In the genomic region with DNA sequence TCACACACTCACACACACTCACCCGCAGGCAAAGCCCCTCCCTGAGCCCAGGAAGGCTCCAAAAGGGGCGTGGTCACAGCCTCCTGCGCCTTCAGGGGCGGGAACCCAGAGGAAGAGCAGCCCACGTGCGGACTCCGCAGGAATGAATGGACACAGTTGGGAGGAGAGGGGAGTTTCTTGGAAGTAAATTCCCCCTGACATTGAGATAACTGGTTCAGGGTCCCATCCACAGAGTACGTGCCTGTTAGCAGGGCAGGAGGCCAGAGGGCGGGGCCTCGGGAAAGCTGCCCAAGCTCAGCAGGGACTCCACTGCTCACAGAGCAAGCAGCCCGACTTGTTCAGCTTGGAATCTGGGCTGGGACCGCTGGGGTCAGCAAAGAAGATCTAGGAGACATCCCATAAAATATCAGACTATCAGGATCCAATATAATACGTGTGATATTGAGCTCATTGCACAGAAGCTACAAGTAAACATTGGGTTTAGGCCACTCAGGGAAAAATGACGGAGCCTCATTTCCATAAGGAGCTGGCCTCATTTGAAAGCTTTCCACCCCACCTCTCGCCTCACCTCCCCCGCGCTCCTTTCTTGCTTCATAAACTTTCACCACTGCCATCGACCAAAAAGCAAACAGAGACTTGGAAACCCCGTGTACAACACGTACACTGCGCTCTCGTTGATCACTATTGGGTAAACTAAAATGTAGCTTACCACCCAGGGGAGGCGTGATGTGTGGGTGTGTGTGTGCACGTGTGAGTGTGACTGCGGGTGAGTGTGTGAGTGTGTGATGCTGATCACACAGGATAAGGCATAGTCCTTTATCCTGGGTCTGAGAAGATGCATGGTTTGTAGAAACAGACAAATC, we compare ENCODE assay signal across 9 cellular contexts. TPM values are rescaled to one million over a fixed set of nuclear protein-coding genes. Genes with fewer than 3 reads are reported as not detected.
DNase-seq lines count a peak whose midpoint lies in the region; ATAC-seq, FAIRE-seq and TF ChIP-seq lines count a peak whose summit lies in the region.
"Had no signal": no experiment of that assay in that cellular context is flagged by ENCODE, and none has a peak within 500 bp of the region (broad histone marks: within the 10 kb centered on the region; RNA-seq: fewer than 3 reads in every experiment).

No MANE protein-coding gene starts in this region.

- CTCF ChIA-PET in activated CD4-positive, alpha-beta T cell treated with anti-CD3 and anti-CD28 coated beads, Interleukin-2, amount 10 ng/mL, durations not matched to agents 7 days and 5 days (lab: Charles Lee), result no interaction called here
- CTCF ChIA-PET in CD4-positive, alpha-beta T cell (lab: Charles Lee), result no interaction called here

- peaks cover 8 to 20% of the 10 kb centered on the region in 2 donors for H3K4me1 ChIP-seq in kidney (ENCODE audit: control insufficient read depth in 1 of 2, insufficient read depth in 1 of 2, low read depth in 1 of 2, low read length in 2 of 2)

- H3K27me3 ChIP-seq in CD4-positive, alpha-beta T cell (ENCODE audit: control insufficient read depth, insufficient read depth, low read length), result no peaks in the 10 kb centered on the region

- H3K9me3 Mint-ChIP-seq in activated CD4-positive, alpha-beta T cell treated with anti-CD3 and anti-CD28 coated beads, Interleukin-2, amount 10 ng/mL, durations not matched to agents 24 days and 14 days, result no peaks in the 10 kb centered on the region
- no peaks in the 10 kb centered on the region for H3K9me3 Mint-ChIP-seq in activated CD4-positive, alpha-beta T cell treated with anti-CD3 and anti-CD28 coated beads, Interleukin-2, amount 10 ng/mL, durations not matched to agents 7 days and 5 days
- no peaks in the 10 kb centered on the region for H3K9me3 Mint-ChIP-seq in CD4-positive, alpha-beta T cell

- no peaks in the 10 kb centered on the region for H3K4me1 Mint-ChIP-seq in activated CD4-positive, alpha-beta T cell treated with anti-CD3 and anti-CD28 coated beads, Interleukin-2, amount 10 ng/mL, durations not matched to agents 24 days and 14 days
- H3K4me1 Mint-ChIP-seq in activated CD4-positive, alpha-beta T cell treated with anti-CD3 and anti-CD28 coated beads, Interleukin-2, amount 10 ng/mL, durations not matched to agents 7 days and 5 days, result no peaks in the 10 kb centered on the region
- no peaks in the 10 kb centered on the region for H3K4me1 Mint-ChIP-seq in CD4-positive, alpha-beta T cell (ENCODE audit: low read depth)

- H3K4me3 ChIP-seq in astrocyte of the spinal cord (ENCODE audit: low read depth, low read length) (no peak overlapping the region), kidney (ENCODE audit: low read length in 2 of 2) (no peak overlapping the region)

- no peak for FAIRE-seq in kidney (lab: Jason Lieb, UNC)

- DNase-seq in activated CD4-positive, alpha-beta T cell treated with anti-CD3 and anti-CD28 coated beads, Interleukin-2, amount 10 ng/mL, durations not matched to agents 24 days and 14 days, result peak; percentile 54
- no peak for DNase-seq in activated CD4-positive, alpha-beta T cell treated with anti-CD3 and anti-CD28 coated beads, Interleukin-2, amount 10 ng/mL, durations not matched to agents 7 days and 5 days
- DNase-seq in astrocyte of the spinal cord (ENCODE audit: low read depth, low spot score) (peak; percentile 68), kidney (peak; percentile 87)
- no peak for DNase-seq in stimulated activated naive CD4-positive, alpha-beta T cell (lab: John Stamatoyannopoulos, UW)
- DNase-seq in CD4-positive, alpha-beta T cell, result no peak
- DNase-seq: GF-D8 had no signal

- no peak overlapping the region for H3K9ac ChIP-seq in kidney (ENCODE audit: low read length in 2 of 2)

- H3K27ac Mint-ChIP-seq in activated CD4-positive, alpha-beta T cell treated with anti-CD3 and anti-CD28 coated beads, Interleukin-2, amount 10 ng/mL, durations not matched to agents 24 days and 14 days, result no peak overlapping the region
- no peak overlapping the region for H3K27ac Mint-ChIP-seq in activated CD4-positive, alpha-beta T cell treated with anti-CD3 and anti-CD28 coated beads, Interleukin-2, amount 10 ng/mL, durations not matched to agents 7 days and 5 days
- no peak overlapping the region for H3K27ac Mint-ChIP-seq in CD4-positive, alpha-beta T cell

- in situ Hi-C loops in astrocyte of the spinal cord (cut with HindIII; ENCODE audit: low sequenced_read_pairs), result no loop called here

- H3K9me3 ChIP-seq in kidney (ENCODE audit: control insufficient read depth in 1 of 2, low read length in 2 of 2), result no peaks in the 10 kb centered on the region
- H3K9me3 ChIP-seq in CD4-positive, alpha-beta T cell (ENCODE audit: control insufficient read depth, low read length), result no peaks in the 10 kb centered on the region

- intact Hi-C loops in activated CD4-positive, alpha-beta T cell treated with anti-CD3 and anti-CD28 coated beads, Interleukin-2, amount 10 ng/mL, durations not matched to agents 24 days and 14 days (cut with micrococcal nuclease), result no loop called here
- intact Hi-C loops in kidney (cut with DNase I), result no loop called here
- intact Hi-C loops in CD4-positive, alpha-beta T cell (cut with DNase I, micrococcal nuclease), result no loop called here

- TF ChIP-seq CTCF in astrocyte of the spinal cord (IDR thresholded peaks at IDR 0.05; ENCODE audit: low read depth, low read length), result no peak
- no peak for TF ChIP-seq CTCF in kidney (IDR thresholded peaks at IDR 0.05; ENCODE audit: borderline replicate concordance, extremely low read depth, insufficient read depth)
- TF ChIP-seq CTCF in CD4-positive, alpha-beta T cell (IDR thresholded peaks at IDR 0.05), result no peak

- H3K36me3 ChIP-seq in kidney (ENCODE audit: control insufficient read depth in 1 of 2, insufficient read depth in 2 of 2, low read length in 2 of 2), result no peaks in the 10 kb centered on the region

- H3K27me3 Mint-ChIP-seq in activated CD4-positive, alpha-beta T cell treated with anti-CD3 and anti-CD28 coated beads, Interleukin-2, amount 10 ng/mL, durations not matched to agents 24 days and 14 days, result no peaks in the 10 kb centered on the region
- H3K27me3 Mint-ChIP-seq in activated CD4-positive, alpha-beta T cell treated with anti-CD3 and anti-CD28 coated beads, Interleukin-2, amount 10 ng/mL, durations not matched to agents 7 days and 5 days, result no peaks in the 10 kb centered on the region
- H3K27me3 Mint-ChIP-seq in CD4-positive, alpha-beta T cell, result no peaks in the 10 kb centered on the region

- no peak for ATAC-seq in HG03469 (IDR thresholded peaks at IDR 0.05; ENCODE audit: unreplicated experiment)
- no peak for ATAC-seq in GM21576 (IDR thresholded peaks at IDR 0.05; ENCODE audit: unreplicated experiment)
- ATAC-seq in CD4-positive, alpha-beta T cell (ENCODE audit: poor library complexity), result no peak

- no peak overlapping the region for H3K4me3 Mint-ChIP-seq in activated CD4-positive, alpha-beta T cell treated with anti-CD3 and anti-CD28 coated beads, Interleukin-2, amount 10 ng/mL, durations not matched to agents 24 days and 14 days
- no peak overlapping the region for H3K4me3 Mint-ChIP-seq in activated CD4-positive, alpha-beta T cell treated with anti-CD3 and anti-CD28 coated beads, Interleukin-2, amount 10 ng/mL, durations not matched to agents 7 days and 5 days
- H3K4me3 Mint-ChIP-seq in CD4-positive, alpha-beta T cell, result no peak overlapping the region

- no peaks in the 10 kb centered on the region for H3K36me3 Mint-ChIP-seq in activated CD4-positive, alpha-beta T cell treated with anti-CD3 and anti-CD28 coated beads, Interleukin-2, amount 10 ng/mL, durations not matched to agents 24 days and 14 days (ENCODE audit: low read depth)
- H3K36me3 Mint-ChIP-seq in activated CD4-positive, alpha-beta T cell treated with anti-CD3 and anti-CD28 coated beads, Interleukin-2, amount 10 ng/mL, durations not matched to agents 7 days and 5 days (ENCODE audit: low read depth), result no peaks in the 10 kb centered on the region
- H3K36me3 Mint-ChIP-seq in CD4-positive, alpha-beta T cell (ENCODE audit: low read depth), result peaks cover 19% of the 10 kb centered on the region

- POLR2A ChIA-PET in activated CD4-positive, alpha-beta T cell treated with anti-CD3 and anti-CD28 coated beads, Interleukin-2, amount 10 ng/mL, durations not matched to agents 7 days and 5 days (lab: Charles Lee), result no interaction called here
- POLR2A ChIA-PET in CD4-positive, alpha-beta T cell (lab: Charles Lee), result no interaction called here

- no peak overlapping the region for H3K27ac ChIP-seq in kidney (ENCODE audit: low read depth in 2 of 2, low read length in 2 of 2)
- no peak overlapping the region for H3K27ac ChIP-seq in CD4-positive, alpha-beta T cell (ENCODE audit: low read depth, low read length)

RNA-seq across cellular contexts. Expression of a gene that starts 36.0 kb away (rescaled TPM):
- total RNA-seq in activated CD4-positive, alpha-beta T cell treated with anti-CD3 and anti-CD28 coated beads, Interleukin-2, amount 10 ng/mL, durations not matched to agents 24 days and 14 days, result 56.2 and 62.7 TPM in 2 replicates
- 10 to 100 TPM; 43.5 to 54.8 TPM for total RNA-seq in activated CD4-positive, alpha-beta T cell treated with anti-CD3 and anti-CD28 coated beads, Interleukin-2, amount 10 ng/mL, durations not matched to agents 7 days and 5 days
- total RNA-seq in kidney, result 48.7 TPM
- 47.9 TPM for polyA plus RNA-seq in kidney (ENCODE audit: insufficient read depth, low read depth, low replicate concordance)
- 100 to 1,000 TPM; 102 to 107 TPM for total RNA-seq in CD4-positive, alpha-beta T cell

Comparison
In these comparisons a context has a peak if more than half of its experiments do, and no peak if none do; other contexts are left out.
1. DNase-seq: peak in activated CD4-positive, alpha-beta T cell treated with anti-CD3 and anti-CD28 coated beads, Interleukin-2, amount 10 ng/mL, durations not matched to agents 24 days and 14 days (single experiment), astrocyte of the spinal cord (single experiment) and kidney (single experiment); none in activated CD4-positive, alpha-beta T cell treated with anti-CD3 and anti-CD28 coated beads, Interleukin-2, amount 10 ng/mL, durations not matched to agents 7 days and 5 days (single experiment), stimulated activated naive CD4-positive, alpha-beta T cell (0 of 6) and CD4-positive, alpha-beta T cell (0 of 10).